ENCODE assay signal across 8 cellular contexts in the genomic region with DNA sequence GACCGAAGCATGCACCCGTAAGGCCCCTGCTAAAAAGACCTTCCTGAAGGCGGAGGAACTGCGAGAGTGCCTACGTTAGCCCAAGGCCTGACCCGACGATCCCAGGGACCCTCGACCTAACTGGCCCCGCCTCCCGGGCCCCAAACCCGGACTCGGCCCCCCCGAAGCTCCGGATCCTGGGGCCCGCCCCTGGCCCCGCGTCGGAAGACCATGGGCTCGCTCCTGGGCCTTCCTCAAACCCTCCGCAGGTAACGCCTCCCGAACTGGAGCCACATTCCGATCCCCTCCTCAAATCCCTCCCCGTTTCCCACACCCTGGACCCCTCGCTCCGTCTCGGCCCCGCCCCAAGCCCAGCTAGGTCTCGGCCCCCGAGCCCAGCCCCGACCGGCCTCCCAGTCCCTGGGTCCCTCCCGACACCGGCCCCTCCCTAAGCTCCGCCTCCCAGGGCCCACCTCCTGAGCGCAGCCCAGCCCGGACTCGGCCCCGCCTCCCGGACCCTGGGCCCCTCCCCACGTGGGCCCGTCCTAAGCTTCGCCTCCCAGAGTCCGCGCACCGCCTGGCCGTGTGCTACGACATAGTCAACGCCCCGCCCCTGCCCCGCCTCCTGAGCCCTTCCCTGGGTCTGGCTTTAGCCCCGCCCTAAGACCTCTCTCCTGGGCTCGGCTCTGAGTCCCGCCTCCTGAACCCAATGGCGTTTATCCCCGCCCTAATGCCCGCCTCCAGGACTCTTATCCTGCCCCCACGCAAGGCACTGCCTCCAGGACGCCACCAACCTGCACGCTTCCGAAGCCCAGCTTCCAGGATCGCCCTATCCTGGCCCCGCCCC.
A peak's percentile ranks its signal among the peaks of the same experiment; 100 is the strongest.
DNase-seq lines count a peak whose midpoint lies in the region; ATAC-seq and TF ChIP-seq lines count a peak whose summit lies in the region.
"Not testable (repeated sequence)": the region's sequence is repeated elsewhere in the genome, so short reads cannot be mapped to it uniquely, and the experiment has no call there.

No MANE protein-coding gene starts in this region.

- peak overlapping the region; percentile 81 for H3K27ac ChIP-seq in parathyroid adenoma

- not testable (repeated sequence) for H3K4me1 Mint-ChIP-seq in central memory CD8-positive, alpha-beta T cell
- H3K4me1 Mint-ChIP-seq in stimulated activated naive CD8-positive, alpha-beta T cell treated with anti-CD3 and anti-CD28 coated beads, Interleukin-15, amount 100 ng/mL, for 72 hours: peaks cover 28% of the 10 kb centered on the region

- H3K4me3 Mint-ChIP-seq in central memory CD8-positive, alpha-beta T cell: peak overlapping the region; percentile 91
- H3K4me3 Mint-ChIP-seq in stimulated activated naive CD8-positive, alpha-beta T cell treated with anti-CD3 and anti-CD28 coated beads, Interleukin-15, amount 100 ng/mL, for 72 hours: peak overlapping the region; percentile 94 to 98

- H3K4me1 ChIP-seq in parathyroid adenoma: not testable (repeated sequence)

- peak overlapping the region; percentile 64 for H3K4me2 ChIP-seq in parathyroid adenoma (ENCODE audit: low read length)

- not testable (repeated sequence) for H3K79me2 ChIP-seq in parathyroid adenoma

- peak; percentile 97 for DNase-seq in EH (ENCODE audit: low read depth)
- peak; percentile 64 for DNase-seq in NCI-H748 (lab: John Stamatoyannopoulos, UW; ENCODE audit: unreplicated experiment)
- peak; percentile 96 for DNase-seq in activated CD4-positive, alpha-beta T cell treated with anti-CD3 and anti-CD28 coated beads, Interleukin-2, amount 50 U/mL, for 4 hours
- peak; percentile 87 to 92 for DNase-seq in central memory CD8-positive, alpha-beta T cell (ENCODE audit: low spot score in 2 of 2)
- peak; percentile 93 to 95 for DNase-seq in hippocampal formation (lab: John Stamatoyannopoulos, UW)
- peak; percentile 96 to 97 for DNase-seq in stimulated activated naive CD8-positive, alpha-beta T cell treated with anti-CD3 and anti-CD28 coated beads, Interleukin-15, amount 100 ng/mL, for 72 hours

- ATAC-seq in HG03159 (IDR thresholded peaks at IDR 0.05; ENCODE audit: unreplicated experiment): peak; percentile 56
- ATAC-seq in central memory CD8-positive, alpha-beta T cell (replicated peaks; ENCODE audit: extremely low read depth, poor library complexity, severe bottlenecking): peak; percentile 64
- ATAC-seq in stimulated activated naive CD8-positive, alpha-beta T cell treated with anti-CD3 and anti-CD28 coated beads, Interleukin-15, amount 100 ng/mL, for 72 hours: peak; percentile 88

- not testable (repeated sequence) for H3K9me3 ChIP-seq in parathyroid adenoma (ENCODE audit: control insufficient read depth, low read length)

- not testable (repeated sequence) for H3K36me3 Mint-ChIP-seq in central memory CD8-positive, alpha-beta T cell (ENCODE audit: insufficient read depth)

- H3K9me3 Mint-ChIP-seq in central memory CD8-positive, alpha-beta T cell; stimulated activated naive CD8-positive, alpha-beta T cell treated with anti-CD3 and anti-CD28 coated beads, Interleukin-15, amount 100 ng/mL, for 72 hours: not testable (repeated sequence)

- H3K27me3 ChIP-seq in parathyroid adenoma (ENCODE audit: control insufficient read depth, insufficient read depth, low read length): not testable (repeated sequence)

- H2AFZ ChIP-seq in parathyroid adenoma: peak overlapping the region; percentile 82

- H3K9ac ChIP-seq in parathyroid adenoma: not testable (repeated sequence)

- not testable (repeated sequence) for TF ChIP-seq CTCF in parathyroid adenoma (IDR thresholded peaks at IDR 0.05)

- peak overlapping the region; percentile 98 for H3K27ac Mint-ChIP-seq in central memory CD8-positive, alpha-beta T cell (ENCODE audit: low read depth)
- peak overlapping the region; percentile 98 to 99 for H3K27ac Mint-ChIP-seq in stimulated activated naive CD8-positive, alpha-beta T cell treated with anti-CD3 and anti-CD28 coated beads, Interleukin-15, amount 100 ng/mL, for 72 hours

- not testable (repeated sequence) for H3K36me3 ChIP-seq in parathyroid adenoma (ENCODE audit: control insufficient read depth, insufficient read depth, low read length)

- peak overlapping the region; percentile 65 for H3K4me3 ChIP-seq in parathyroid adenoma (ENCODE audit: low read depth, low read length)

- H3K27me3 Mint-ChIP-seq in central memory CD8-positive, alpha-beta T cell; stimulated activated naive CD8-positive, alpha-beta T cell treated with anti-CD3 and anti-CD28 coated beads, Interleukin-15, amount 100 ng/mL, for 72 hours: not testable (repeated sequence)

Comparison
In these comparisons a context has a peak if more than half of its experiments do, and no peak if none do; other contexts are left out.
1. Peak in every context shown above with its lines: DNase-seq, ATAC-seq, H3K4me3 ChIP-seq and H3K27ac ChIP-seq.